In genomic region chrX:132367984-132368383, GRCh38 we compare ENCODE assay signal across 1 cellular context.
TF ChIP-seq lines count a peak whose summit lies in the region.

No MANE protein-coding gene starts in this region.

TF ChIP-seq in HepG2, 621 proteins besides CTCF, POLR2A, EP300 and RAD21 (continued from another document and continues in another):
- TF ChIP-seq CERS6 (CRISPR knock-in tag; IDR thresholded peaks at IDR 0.05): no peak
- TF ChIP-seq POGZ (CRISPR knock-in tag; IDR thresholded peaks at IDR 0.05): peak; percentile 54
- TF ChIP-seq ZFP62 (CRISPR knock-in tag; IDR thresholded peaks at IDR 0.05): no peak
- TF ChIP-seq NR2F1 (CRISPR knock-in tag; IDR thresholded peaks at IDR 0.05): 0 out of 4 replicates have a peak, but pooled peaks of 1 of the 2 experiments have one; percentile 33
- no peak for TF ChIP-seq KDM1A (CRISPR knock-in tag; IDR thresholded peaks at IDR 0.05)
- TF ChIP-seq ZMAT5 (CRISPR knock-in tag; IDR thresholded peaks at IDR 0.05; ENCODE audit: borderline replicate concordance, low read depth): no peak
- no peak for TF ChIP-seq ZNF841 (CRISPR knock-in tag; IDR thresholded peaks at IDR 0.05; ENCODE audit: borderline replicate concordance)
- TF ChIP-seq NR2F6 (IDR thresholded peaks at IDR 0.05): peak; percentile 57; the same call in 1 of the 2 replicates
- peak; percentile 78 for TF ChIP-seq NR2F6 (CRISPR knock-in tag; IDR thresholded peaks at IDR 0.05)
- no peak for TF ChIP-seq ZNF552 (CRISPR knock-in tag; IDR thresholded peaks at IDR 0.05; ENCODE audit: borderline replicate concordance)
- 0 out of 2 replicates have a peak, but pooled peaks have one; percentile 35 for TF ChIP-seq ZBTB7A (CRISPR knock-in tag; IDR thresholded peaks at IDR 0.05)
- TF ChIP-seq FOXJ3 (CRISPR knock-in tag; IDR thresholded peaks at IDR 0.05; ENCODE audit: borderline replicate concordance): peak; percentile 56; the same call in 1 of the 2 replicates
- peak; percentile 84 for TF ChIP-seq ZNF644 (CRISPR knock-in tag; IDR thresholded peaks at IDR 0.05; ENCODE audit: low read depth)
- peak; percentile 93 for TF ChIP-seq FOXA3 (CRISPR knock-in tag; IDR thresholded peaks at IDR 0.05)
- no peak for TF ChIP-seq ZNF274 (CRISPR knock-in tag; IDR thresholded peaks at IDR 0.05)
- peak; percentile 55; the same call in 1 of the 2 replicates for TF ChIP-seq SALL1 (CRISPR knock-in tag; IDR thresholded peaks at IDR 0.05)
- TF ChIP-seq MYPOP (CRISPR knock-in tag; IDR thresholded peaks at IDR 0.05): peak; percentile 31; the same call in 1 of the 2 replicates
- TF ChIP-seq PHF8 (CRISPR knock-in tag; IDR thresholded peaks at IDR 0.05): no peak
- TF ChIP-seq REPIN1 (CRISPR knock-in tag; IDR thresholded peaks at IDR 0.05; ENCODE audit: borderline replicate concordance, low read depth): 0 out of 2 replicates have a peak, but pooled peaks have one; percentile 36
- TF ChIP-seq PAXIP1 (CRISPR knock-in tag; conservative IDR thresholded peaks at IDR 0.05): peak; percentile 86
- 0 out of 2 replicates have a peak, but pooled peaks have one; percentile 46 for TF ChIP-seq RXRB (CRISPR knock-in tag; IDR thresholded peaks at IDR 0.05; ENCODE audit: borderline replicate concordance)
- TF ChIP-seq NFE2L1 (CRISPR knock-in tag; IDR thresholded peaks at IDR 0.05; ENCODE audit: borderline replicate concordance): no peak
- no peak for TF ChIP-seq MBNL3 (CRISPR knock-in tag; conservative IDR thresholded peaks at IDR 0.05)
- no peak for TF ChIP-seq REST (IDR thresholded peaks at IDR 0.05; ENCODE audit: borderline replicate concordance in 1 of 2, low read depth in 1 of 2, low read length in 2 of 2)
- TF ChIP-seq EHMT2 (IDR thresholded peaks at IDR 0.05; ENCODE audit: borderline replicate concordance, low read depth, low read length): no peak
- peak; percentile 89 for TF ChIP-seq NCOA2 (CRISPR knock-in tag; IDR thresholded peaks at IDR 0.05)
- no peak for TF ChIP-seq ZNF746 (CRISPR knock-in tag; IDR thresholded peaks at IDR 0.05)
- peak; percentile 66 for TF ChIP-seq BCL6 (CRISPR knock-in tag; IDR thresholded peaks at IDR 0.05)
- no peak for TF ChIP-seq SETDB1 (CRISPR knock-in tag; IDR thresholded peaks at IDR 0.05; ENCODE audit: borderline replicate concordance)
- no peak for TF ChIP-seq ZNF317 (CRISPR knock-in tag; IDR thresholded peaks at IDR 0.05)
- TF ChIP-seq SOX5 (CRISPR knock-in tag; IDR thresholded peaks at IDR 0.05; ENCODE audit: borderline replicate concordance): peak; percentile 45; the same call in 1 of the 2 replicates
- TF ChIP-seq PRDM10 (CRISPR knock-in tag; IDR thresholded peaks at IDR 0.05; ENCODE audit: low read depth): no peak
- no peak for TF ChIP-seq ZFX (CRISPR knock-in tag; IDR thresholded peaks at IDR 0.05; ENCODE audit: low read depth)
- TF ChIP-seq RARA (CRISPR knock-in tag; IDR thresholded peaks at IDR 0.05): peak; percentile 50; the same call in 1 of the 2 replicates
- no peak for TF ChIP-seq ONECUT2 (CRISPR knock-in tag; IDR thresholded peaks at IDR 0.05)
- peak; percentile 61; the same call in 1 of the 2 replicates for TF ChIP-seq HNF4G (IDR thresholded peaks at IDR 0.05; ENCODE audit: borderline replicate concordance, low read depth, low read length)
- TF ChIP-seq HNF4G (CRISPR knock-in tag; IDR thresholded peaks at IDR 0.05; ENCODE audit: borderline replicate concordance, low read depth): no peak
- TF ChIP-seq ZNF503 (CRISPR knock-in tag; IDR thresholded peaks at IDR 0.05): peak; percentile 54; the same call in 1 of the 2 replicates
- no peak for TF ChIP-seq GABPB1 (CRISPR knock-in tag; IDR thresholded peaks at IDR 0.05)
- TF ChIP-seq MYNN (CRISPR knock-in tag; IDR thresholded peaks at IDR 0.05; ENCODE audit: low read depth): no peak
- TF ChIP-seq SOX6 (IDR thresholded peaks at IDR 0.05): no peak
- TF ChIP-seq SOX6 (CRISPR knock-in tag; IDR thresholded peaks at IDR 0.05): peak; percentile 74
- TF ChIP-seq TAF1 (CRISPR knock-in tag; IDR thresholded peaks at IDR 0.05): no peak
- no peak for TF ChIP-seq ZNF343 (CRISPR knock-in tag; IDR thresholded peaks at IDR 0.05)
- no peak for TF ChIP-seq KLF16 (CRISPR knock-in tag; IDR thresholded peaks at IDR 0.05)
- TF ChIP-seq RCOR2 (CRISPR knock-in tag; IDR thresholded peaks at IDR 0.05): 0 out of 2 replicates have a peak, but pooled peaks have one; percentile 38
- peak; percentile 92 for TF ChIP-seq CEBPG (CRISPR knock-in tag; IDR thresholded peaks at IDR 0.05)
- no peak for TF ChIP-seq SRF (IDR thresholded peaks at IDR 0.05; ENCODE audit: low read depth, low read length)
- no peak for TF ChIP-seq GLI4 (CRISPR knock-in tag; IDR thresholded peaks at IDR 0.05; ENCODE audit: borderline replicate concordance)
- no peak for TF ChIP-seq SNAPC2 (CRISPR knock-in tag; IDR thresholded peaks at IDR 0.05)
- peak; percentile 81 for TF ChIP-seq SIX4 (CRISPR knock-in tag; IDR thresholded peaks at IDR 0.05)
- peak; percentile 29; the same call in 1 of the 2 replicates for TF ChIP-seq MEF2D (CRISPR knock-in tag; IDR thresholded peaks at IDR 0.05)
- peak; percentile 62; the same call in 1 of the 2 replicates for TF ChIP-seq THRA (CRISPR knock-in tag; IDR thresholded peaks at IDR 0.05; ENCODE audit: borderline replicate concordance)
- TF ChIP-seq HNF4A (CRISPR knock-in tag; IDR thresholded peaks at IDR 0.05): peak; percentile 68
- peak; percentile 66 for TF ChIP-seq TCF7 (IDR thresholded peaks at IDR 0.05; ENCODE audit: low read depth)
- TF ChIP-seq HOXA5 (CRISPR knock-in tag; IDR thresholded peaks at IDR 0.05): no peak
- TF ChIP-seq KDM6A (CRISPR knock-in tag; IDR thresholded peaks at IDR 0.05; ENCODE audit: low read depth): 0 out of 2 replicates have a peak, but pooled peaks have one; percentile 40
- no peak for TF ChIP-seq ATM (IDR thresholded peaks at IDR 0.05; ENCODE audit: borderline replicate concordance)
